Comparison of ENCODE assay signal across 10 cellular contexts in the genomic region with DNA sequence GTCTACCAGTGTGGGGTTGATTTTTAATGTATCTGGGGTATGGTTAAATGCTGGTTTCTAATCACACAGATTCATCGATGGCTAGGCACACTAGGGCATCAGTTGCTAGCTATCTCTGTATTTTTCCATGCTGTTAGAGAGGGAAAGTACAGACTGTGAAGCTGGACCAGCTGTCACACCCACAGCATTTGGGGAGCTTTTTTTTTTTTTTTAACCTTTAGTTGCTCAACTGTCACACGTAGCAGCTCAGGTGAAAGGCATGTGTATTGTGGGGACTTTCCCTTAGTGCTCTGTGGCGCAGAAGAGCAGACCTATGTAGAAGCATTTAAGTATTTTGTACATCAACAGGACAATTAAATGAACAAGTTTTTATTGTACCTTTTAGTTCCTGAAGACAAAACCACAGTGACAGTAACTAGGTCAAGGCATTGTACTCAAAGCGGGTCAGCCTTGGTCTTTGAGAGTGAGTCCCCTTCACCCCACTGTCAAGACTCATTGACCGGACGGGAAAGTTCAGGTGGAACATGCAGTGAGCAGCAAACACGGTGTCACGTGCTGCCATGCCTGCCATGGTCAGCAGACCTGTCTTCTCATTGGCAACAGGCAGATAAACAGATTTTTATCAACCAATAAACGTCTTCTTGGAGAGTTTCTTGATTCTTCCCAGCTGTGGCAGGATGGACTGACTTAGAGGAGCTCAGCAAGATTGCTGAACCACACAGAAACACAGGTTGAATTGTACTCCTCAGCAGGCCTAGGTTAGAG.
A peak's percentile ranks its signal among the peaks of the same experiment; 100 is the strongest.
DNase-seq lines count a peak whose midpoint lies in the region; ATAC-seq and TF ChIP-seq lines count a peak whose summit lies in the region.
"Had no signal": no experiment of that assay in that cellular context is flagged by ENCODE, and none has a peak within 500 bp of the region (broad histone marks: within the 10 kb centered on the region; RNA-seq: fewer than 3 reads in every experiment).

No MANE protein-coding gene starts in this region.

- no peak overlapping the region for H3K4me2 ChIP-seq in trophoblast cell (ENCODE audit: low read length)

- H2AK5ac ChIP-seq in trophoblast cell (ENCODE audit: low read length) = no peak overlapping the region

- no peak overlapping the region for H4K12ac ChIP-seq in trophoblast cell (ENCODE audit: low read depth, low read length)

- H3K18ac ChIP-seq in trophoblast cell (ENCODE audit: low read length) = no peak overlapping the region

- no peak overlapping the region for H4K8ac ChIP-seq in trophoblast cell (ENCODE audit: low read depth, low read length)

- no peak overlapping the region for H3K9ac ChIP-seq in trophoblast cell (ENCODE audit: low read length)

- ATAC-seq in HG02642 (IDR thresholded peaks at IDR 0.05; ENCODE audit: poor library complexity, unreplicated experiment) = peak; percentile 53
- ATAC-seq in activated CD8-positive, alpha-beta T cell treated with anti-CD3 and anti-CD28 coated beads for 36 hours = peak; percentile 94
- ATAC-seq in stimulated activated naive B cell treated with anti-CD40 and anti-IgM and Interleukin-4, amounts not matched to agents 10 μg/mL and 1 μg/mL and 100 μg/mL, for 72 hours (replicated peaks) = peak; percentile 92 to 96
- no peak for ATAC-seq in left lobe of liver

- POLR2A ChIA-PET in activated CD8-positive, alpha-beta T cell treated with anti-CD3 and anti-CD28 coated beads for 36 hours (lab: Charles Lee) = interaction anchor here (0.6 kb wide), 1 partner anchor 47 kb away, joined by 4 read pairs; no protein-coding TSS in a partner anchor

- H3K36me3 ChIP-seq in trophoblast cell (ENCODE audit: control insufficient read depth in 1 of 2, insufficient read depth in 2 of 2, low read length in 2 of 2) = no peaks in the 10 kb centered on the region

- H3K4me1 ChIP-seq in trophoblast cell (ENCODE audit: control insufficient read depth in 1 of 2, insufficient read depth in 2 of 2, low read length in 2 of 2) = no peaks in the 10 kb centered on the region

- no peak overlapping the region for H3K4me3 ChIP-seq in trophoblast cell (ENCODE audit: low read depth, low read length)

- H2AFZ ChIP-seq in trophoblast cell (ENCODE audit: insufficient read depth, low read length, poor library complexity) = no peak overlapping the region

- no peaks in the 10 kb centered on the region for H3K27me3 ChIP-seq in trophoblast cell (ENCODE audit: insufficient read depth, low read length)

- no peaks in the 10 kb centered on the region for H3K79me2 ChIP-seq in trophoblast cell (ENCODE audit: control insufficient read depth, insufficient read depth, low read length, poor library complexity)

- H3K9me3 Mint-ChIP-seq in activated naive CD4-positive, alpha-beta T cell treated with anti-CD3 and anti-CD28 coated beads, Interleukin-2, amount 10 ng/mL, durations not matched to agents 7 days and 5 days = peaks cover 22% of the 10 kb centered on the region
- peaks cover 20% of the 10 kb centered on the region for H3K9me3 Mint-ChIP-seq in activated CD8-positive, alpha-beta T cell treated with anti-CD3 and anti-CD28 coated beads for 36 hours
- H3K9me3 Mint-ChIP-seq in stimulated activated naive B cell treated with anti-CD40 and anti-IgM and Interleukin-4, amounts not matched to agents 10 μg/mL and 1 μg/mL and 100 μg/mL, for 72 hours = peaks cover 21 to 23% of the 10 kb centered on the region in 2 donors

- no peak overlapping the region for H3K4ac ChIP-seq in trophoblast cell (ENCODE audit: low read depth, low read length)

- H2BK5ac ChIP-seq in trophoblast cell (ENCODE audit: low read depth, low read length, poor library complexity) = no peak overlapping the region

- H3K14ac ChIP-seq in trophoblast cell (ENCODE audit: low read length) = no peak overlapping the region

- DNase-seq in activated naive CD4-positive, alpha-beta T cell treated with Interleukin-2 at 50 U/mL for 16 hours = peak; percentile 5
- no peak for DNase-seq in activated naive CD4-positive, alpha-beta T cell treated with anti-CD3 and anti-CD28 coated beads, Interleukin-2, amount 10 ng/mL, durations not matched to agents 7 days and 5 days
- peak; percentile 66 for DNase-seq in activated CD8-positive, alpha-beta T cell treated with anti-CD3 and anti-CD28 coated beads for 36 hours
- DNase-seq in stimulated activated naive B cell treated with anti-CD40 and anti-IgM and Interleukin-4, amounts not matched to agents 10 μg/mL and 1 μg/mL and 100 μg/mL, for 72 hours = peak; percentile 22
- DNase-seq in trophoblast cell (no peak), left lobe of liver (ENCODE audit: low spot score) (no peak), GOT3 (lab: John Stamatoyannopoulos, UW) (no peak)
- DNase-seq: activated naive CD8-positive, alpha-beta T cell treated with anti-CD3 and anti-CD28 coated beads, Interleukin-2, amount 10 ng/mL, durations not matched to agents 7 days and 5 days; NCI-H748 treated with DMSO at 0.1 percent for 48 hours had no signal

- H3K4me3 Mint-ChIP-seq in activated naive CD4-positive, alpha-beta T cell treated with anti-CD3 and anti-CD28 coated beads, Interleukin-2, amount 10 ng/mL, durations not matched to agents 7 days and 5 days = no peak overlapping the region
- H3K4me3 Mint-ChIP-seq in activated CD8-positive, alpha-beta T cell treated with anti-CD3 and anti-CD28 coated beads for 36 hours = no peak overlapping the region
- H3K4me3 Mint-ChIP-seq in stimulated activated naive B cell treated with anti-CD40 and anti-IgM and Interleukin-4, amounts not matched to agents 10 μg/mL and 1 μg/mL and 100 μg/mL, for 72 hours = peak overlapping the region in 1 of 2 donors; percentile 11
- H3K4me3 Mint-ChIP-seq: activated naive CD8-positive, alpha-beta T cell treated with anti-CD3 and anti-CD28 coated beads, Interleukin-2, amount 10 ng/mL, durations not matched to agents 7 days and 5 days had no signal

- H3K36me3 Mint-ChIP-seq in activated naive CD4-positive, alpha-beta T cell treated with anti-CD3 and anti-CD28 coated beads, Interleukin-2, amount 10 ng/mL, durations not matched to agents 7 days and 5 days = peaks cover 3% of the 10 kb centered on the region
- H3K36me3 Mint-ChIP-seq in activated CD8-positive, alpha-beta T cell treated with anti-CD3 and anti-CD28 coated beads for 36 hours (ENCODE audit: low read depth) = no peaks in the 10 kb centered on the region
- peaks cover 15 to 17% of the 10 kb centered on the region in 2 donors for H3K36me3 Mint-ChIP-seq in stimulated activated naive B cell treated with anti-CD40 and anti-IgM and Interleukin-4, amounts not matched to agents 10 μg/mL and 1 μg/mL and 100 μg/mL, for 72 hours

- no peak overlapping the region for H2BK12ac ChIP-seq in trophoblast cell (ENCODE audit: low read length)

- H2BK120ac ChIP-seq in trophoblast cell (ENCODE audit: insufficient read depth, low read length, poor library complexity) = no peak overlapping the region

- no peak overlapping the region for H4K91ac ChIP-seq in trophoblast cell (ENCODE audit: low read depth, low read length)

- no peak overlapping the region for H3K23ac ChIP-seq in trophoblast cell (ENCODE audit: low read length)

- no CpG with 5 or more reads among the region's 9 CpGs for whole genome bisulfite sequencing in trophoblast cell (ENCODE audit: extremely low coverage, insufficient coverage, insufficient read length)

- peaks cover 12% of the 10 kb centered on the region for H3K4me1 Mint-ChIP-seq in activated naive CD4-positive, alpha-beta T cell treated with anti-CD3 and anti-CD28 coated beads, Interleukin-2, amount 10 ng/mL, durations not matched to agents 7 days and 5 days
- peaks cover 23% of the 10 kb centered on the region for H3K4me1 Mint-ChIP-seq in activated CD8-positive, alpha-beta T cell treated with anti-CD3 and anti-CD28 coated beads for 36 hours (ENCODE audit: low read depth)
- peaks cover 16 to 24% of the 10 kb centered on the region in 2 donors for H3K4me1 Mint-ChIP-seq in stimulated activated naive B cell treated with anti-CD40 and anti-IgM and Interleukin-4, amounts not matched to agents 10 μg/mL and 1 μg/mL and 100 μg/mL, for 72 hours

- intact Hi-C loops in activated CD8-positive, alpha-beta T cell treated with anti-CD3 and anti-CD28 coated beads for 36 hours (cut with micrococcal nuclease) = no loop called here

- H3K79me1 ChIP-seq in trophoblast cell (ENCODE audit: low read length) = no peaks in the 10 kb centered on the region

- no peak for TF ChIP-seq CTCF in activated CD8-positive, alpha-beta T cell treated with anti-CD3 and anti-CD28 coated beads for 36 hours (IDR thresholded peaks at IDR 0.05)

- H3K27ac ChIP-seq in trophoblast cell (ENCODE audit: low read depth, low read length) = no peak overlapping the region

- H3K27ac Mint-ChIP-seq in activated naive CD4-positive, alpha-beta T cell treated with anti-CD3 and anti-CD28 coated beads, Interleukin-2, amount 10 ng/mL, durations not matched to agents 7 days and 5 days = no peak overlapping the region
- peak overlapping the region; percentile 85 for H3K27ac Mint-ChIP-seq in activated CD8-positive, alpha-beta T cell treated with anti-CD3 and anti-CD28 coated beads for 36 hours
- H3K27ac Mint-ChIP-seq in stimulated activated naive B cell treated with anti-CD40 and anti-IgM and Interleukin-4, amounts not matched to agents 10 μg/mL and 1 μg/mL and 100 μg/mL, for 72 hours = peak overlapping the region; percentile 56
- H3K27ac Mint-ChIP-seq: activated naive CD8-positive, alpha-beta T cell treated with anti-CD3 and anti-CD28 coated beads, Interleukin-2, amount 10 ng/mL, durations not matched to agents 7 days and 5 days had no signal

- CTCF ChIA-PET in activated naive CD4-positive, alpha-beta T cell treated with anti-CD3 and anti-CD28 coated beads, Interleukin-2, amount 10 ng/mL, durations not matched to agents 7 days and 5 days (lab: Charles Lee) = interaction anchor here (0.5 kb wide), 1 partner anchor 778 kb away, joined by 6 read pairs; no protein-coding TSS in a partner anchor
- CTCF ChIA-PET in activated CD8-positive, alpha-beta T cell treated with anti-CD3 and anti-CD28 coated beads for 36 hours (lab: Charles Lee) = no interaction called here

- H3K27me3 Mint-ChIP-seq in activated naive CD4-positive, alpha-beta T cell treated with anti-CD3 and anti-CD28 coated beads, Interleukin-2, amount 10 ng/mL, durations not matched to agents 7 days and 5 days = no peaks in the 10 kb centered on the region
- H3K27me3 Mint-ChIP-seq in activated CD8-positive, alpha-beta T cell treated with anti-CD3 and anti-CD28 coated beads for 36 hours = no peaks in the 10 kb centered on the region
- H3K27me3 Mint-ChIP-seq in stimulated activated naive B cell treated with anti-CD40 and anti-IgM and Interleukin-4, amounts not matched to agents 10 μg/mL and 1 μg/mL and 100 μg/mL, for 72 hours = no peaks in the 10 kb centered on the region

- no peaks in the 10 kb centered on the region for H3K9me3 ChIP-seq in trophoblast cell (ENCODE audit: insufficient read depth, low read depth, low read length)

Comparison
In these comparisons a context has a peak if more than half of its experiments do, and no peak if none do; other contexts are left out.
1. DNase-seq: peak in activated naive CD4-positive, alpha-beta T cell treated with Interleukin-2 at 50 U/mL for 16 hours (single experiment), activated CD8-positive, alpha-beta T cell treated with anti-CD3 and anti-CD28 coated beads for 36 hours (single experiment) and stimulated activated naive B cell treated with anti-CD40 and anti-IgM and Interleukin-4, amounts not matched to agents 10 μg/mL and 1 μg/mL and 100 μg/mL, for 72 hours (single experiment); none in activated naive CD4-positive, alpha-beta T cell treated with anti-CD3 and anti-CD28 coated beads, Interleukin-2, amount 10 ng/mL, durations not matched to agents 7 days and 5 days (single experiment), trophoblast cell (0 of 2), left lobe of liver (single experiment) and GOT3 (single experiment).